8 cellular contexts compared by ENCODE assay signal in genomic region chr20:36773123-36773547, GRCh38. TPM values are rescaled to one million over a fixed set of nuclear protein-coding genes. Genes with fewer than 3 reads are reported as not detected.
A peak's percentile ranks its signal among the peaks of the same experiment; 100 is the strongest.
DNase-seq lines count a peak whose midpoint lies in the region; ATAC-seq, FAIRE-seq and TF ChIP-seq lines count a peak whose summit lies in the region.

No MANE protein-coding gene starts in this region.

- TF ChIP-seq RAD21 in HepG2 (CRISPR knock-in tag; IDR thresholded peaks at IDR 0.05) = no peak

- no peak overlapping the region for H2AFZ ChIP-seq in HepG2 (ENCODE audit: low read length)

- TF ChIP-seq CTCF in GM12865 (IDR thresholded peaks at IDR 0.05; ENCODE audit: insufficient read depth, low read depth, low read length, missing control alignments) (no peak), HepG2 (CRISPR knock-in tag; IDR thresholded peaks at IDR 0.05) (0 out of 2 replicates have a peak, but pooled peaks have one; percentile 9), upper lobe of right lung (IDR thresholded peaks at IDR 0.05) (no peak)

- no peak for TF ChIP-seq POLR2A in HepG2 (IDR thresholded peaks at IDR 0.05; ENCODE audit: insufficient read depth in 1 of 2, low read depth in 2 of 2, low read length in 2 of 2)

- peak overlapping the region; percentile 99 for H3K9ac ChIP-seq in HepG2 (ENCODE audit: insufficient read depth, low read depth, low read length)

- POLR2A ChIA-PET in HepG2 (lab: Yijun Ruan, JAX) = interaction anchor here (0.6 to 1.6 kb wide), 23 partner anchors 9 to 316 kb away, joined by 3 to 14 read pairs (median 4); partner anchors contain the start of genes NDRG3, RAB5IF, TGIF2 and TLDC2

- BruUV-seq in HepG2 (replicated peaks; lab: Mats Ljungman, UMichigan) = TSS peak; percentile 78

- no peaks in the 10 kb centered on the region; a peak in 1 of 5 replicates for H3K27me3 ChIP-seq in HepG2 (ENCODE audit: control insufficient read depth in 1 of 2, insufficient read depth in 2 of 2, low read length in 2 of 2)
- no peaks in the 10 kb centered on the region for H3K27me3 ChIP-seq in upper lobe of right lung

- FAIRE-seq in HepG2 (lab: Jason Lieb, UNC) = no peak

- peaks cover 10% of the 10 kb centered on the region for H3K79me2 ChIP-seq in HepG2 (ENCODE audit: insufficient read depth, low read length)

- H3K36me3 ChIP-seq in HepG2 (replicated peaks in 1 of 2; ENCODE audit: control insufficient read depth in 1 of 2, insufficient read depth in 2 of 2, low read length in 2 of 2) = peaks cover 2 to 9% of the 10 kb centered on the region in 2 experiments; a peak in 4 of 5 replicates
- no peaks in the 10 kb centered on the region for H3K36me3 ChIP-seq in upper lobe of right lung

- 2% methylated on average over 18 of the region's 19 CpGs for WGBS in HepG2 (ENCODE audit: low lambda C conversion rate)

- H3K4me2 ChIP-seq in HepG2 (ENCODE audit: low read depth, low read length) = peak overlapping the region; percentile 100

- DNase-seq in GM12865 (ENCODE audit: low read depth) = no peak
- DNase-seq in HepG2 (ENCODE audit: low spot score) = no peak
- DNase-seq in upper lobe of right lung = no peak
- no peak for DNase-seq in NCI-H1417 treated with DMSO at 0.1 percent for 48 hours (lab: John Stamatoyannopoulos, UW)
- no peak for DNase-seq in medulla oblongata (ENCODE audit: extremely low spot score)
- no peak for DNase-seq in KBM-7

- intact Hi-C loops in HepG2 (cut with micrococcal nuclease; ENCODE audit: unreplicated experiment) = no loop called here
- intact Hi-C loops in upper lobe of right lung (cut with DNase I) = no loop called here

- in situ Hi-C loops in HepG2 (cut with HindIII; ENCODE audit: extremely low pct_ligation_motif_present, low pct_unique_long_range_greater_than_20kb) (no loop called here), KBM-7 (cut with MboI; ENCODE audit: low pct_unique_long_range_greater_than_20kb, low sequenced_read_pairs) (no loop called here)

- peaks cover 36% of the 10 kb centered on the region for H3K4me1 ChIP-seq in HepG2 (ENCODE audit: insufficient read depth, low read length)
- peaks cover 9% of the 10 kb centered on the region for H3K4me1 ChIP-seq in upper lobe of right lung

- H3K9me3 ChIP-seq in HepG2 (ENCODE audit: low read length) = no peaks in the 10 kb centered on the region
- no peaks in the 10 kb centered on the region for H3K9me3 ChIP-seq in upper lobe of right lung

- TF ChIP-seq EP300 in HepG2 (IDR thresholded peaks at IDR 0.05; ENCODE audit: low read depth in 2 of 2, low read length in 2 of 2) (no peak), HepG2 (CRISPR knock-in tag; IDR thresholded peaks at IDR 0.05; ENCODE audit: borderline replicate concordance) (no peak)

- H3K4me3 ChIP-seq in GM12865 (ENCODE audit: low read depth, low read length) (peak overlapping the region; percentile 91), HepG2 (replicated peaks in 1 of 3; ENCODE audit: insufficient read depth in 1 of 3, low read depth in 2 of 3, low read length in 3 of 3) (peak overlapping the region; percentile 67 to 99 (median 92)), upper lobe of right lung (peak overlapping the region; percentile 81)

- ATAC-seq in HG03175 (IDR thresholded peaks at IDR 0.05; ENCODE audit: unreplicated experiment) = peak; percentile 12
- ATAC-seq in HepG2 = peak; percentile 15
- no peak for ATAC-seq in upper lobe of right lung

- H4K20me1 ChIP-seq in HepG2 (ENCODE audit: insufficient read depth, low read length) = no peaks in the 10 kb centered on the region

- CTCF ChIA-PET in HepG2 (lab: Yijun Ruan, JAX; ENCODE audit: low intra/inter-chr PET ratio, low total read pairs) = no interaction called here

- H3K27ac ChIP-seq in angular gyrus (ENCODE audit: low read depth, low read length) = peak overlapping the region; percentile 27
- H3K27ac ChIP-seq in HepG2 (ENCODE audit: extremely low read length, insufficient read depth, low read length) = peak overlapping the region; percentile 94
- H3K27ac ChIP-seq in upper lobe of right lung = peak overlapping the region; percentile 98

TF ChIP-seq in HepG2, 621 proteins besides CTCF, POLR2A, EP300 and RAD21 (continues in another document):
- TF ChIP-seq ZNF136 (CRISPR knock-in tag; IDR thresholded peaks at IDR 0.05; ENCODE audit: low read depth) (0 out of 2 replicates have a peak, but pooled peaks have one; percentile 30), ZNF839 (CRISPR knock-in tag; IDR thresholded peaks at IDR 0.05; ENCODE audit: borderline replicate concordance) (no peak), CC2D1A (CRISPR knock-in tag; IDR thresholded peaks at IDR 0.05) (no peak; the same call in 1 of the 2 replicates), ZNF296 (CRISPR knock-in tag; conservative IDR thresholded peaks at IDR 0.05) (0 out of 2 replicates have a peak, but pooled peaks have one; percentile 22), NFATC3 (CRISPR knock-in tag; IDR thresholded peaks at IDR 0.05) (peak; percentile 77), GABPB1 (CRISPR knock-in tag; IDR thresholded peaks at IDR 0.05) (no peak), ZNF432 (CRISPR knock-in tag; IDR thresholded peaks at IDR 0.05; ENCODE audit: borderline replicate concordance) (no peak), THAP8 (CRISPR knock-in tag; IDR thresholded peaks at IDR 0.05; ENCODE audit: borderline replicate concordance) (0 out of 2 replicates have a peak, but pooled peaks have one; percentile 68), ZNF570 (CRISPR knock-in tag; IDR thresholded peaks at IDR 0.05; ENCODE audit: borderline replicate concordance) (0 out of 2 replicates have a peak, but pooled peaks have one; percentile 57), NFRKB (IDR thresholded peaks at IDR 0.05) (no peak), TCF12 (IDR thresholded peaks at IDR 0.05) (no peak), TCF12 (CRISPR knock-in tag; IDR thresholded peaks at IDR 0.05) (peak; percentile 58; the same call in 1 of the 2 replicates), IKZF4 (CRISPR knock-in tag; IDR thresholded peaks at IDR 0.05; ENCODE audit: borderline replicate concordance, low read depth, not compliant biosample characterization) (peak; percentile 34)

RNA-seq across cellular contexts. Expression of gene DSN1, which starts 0.4 kb away (rescaled TPM):
- 53.7 and 82.4 TPM in 2 replicates for total RNA-seq in HepG2 (2016; rRNA removed; fragmentation: Illumina TruSeq; extraction: Trizol)
- total RNA-seq in HepG2 (2016; cell fraction: cytosol; rRNA removed; fragmentation: Illumina TruSeq; extraction: Trizol; ENCODE audit: low read depth) = 10.7 and 11.7 TPM in 2 replicates
- 57.1 and 88.9 TPM in 2 replicates for total RNA-seq in HepG2 (2016; cell fraction: insoluble cytoplasmic fraction; rRNA removed; fragmentation: Illumina TruSeq; extraction: Trizol)
- total RNA-seq in HepG2 (2016; cell fraction: membrane; rRNA removed; fragmentation: Illumina TruSeq; extraction: Trizol) = 25.4 and 26.8 TPM in 2 replicates
- total RNA-seq in HepG2 (2016; cell fraction: nucleus; rRNA removed; fragmentation: Illumina TruSeq; extraction: Trizol) = 26.9 and 33.4 TPM in 2 replicates
- 10.5 and 18.7 TPM in 2 replicates for polyA plus RNA-seq in HepG2 (2011; rRNA removed)
- 9.6 and 10.1 TPM in 2 replicates for polyA plus RNA-seq in HepG2 (2011; cell fraction: cytosol; rRNA removed)
- 8.8 and 10.9 TPM in 2 replicates for polyA plus RNA-seq in HepG2 (2011; cell fraction: nucleus; rRNA removed)
- 8.0 and 18.3 TPM in 2 replicates for polyA plus RNA-seq in HepG2 (2012)
- 4.4 and 5.3 TPM in 2 replicates for polyA plus RNA-seq in HepG2 (2016; cell fraction: cytosol; fragmentation: Illumina TruSeq; extraction: Trizol; ENCODE audit: low read depth)
- polyA plus RNA-seq in HepG2 (2016; cell fraction: insoluble cytoplasmic fraction; fragmentation: Illumina TruSeq; extraction: Trizol; ENCODE audit: low read depth) = 61.2 and 64.9 TPM in 2 replicates
- polyA plus RNA-seq in HepG2 (2016; cell fraction: membrane; fragmentation: Illumina TruSeq; extraction: Trizol; ENCODE audit: low read depth) = 9.5 and 10.6 TPM in 2 replicates
- 65.4 and 71.7 TPM in 2 replicates for polyA plus RNA-seq in HepG2 (2016; cell fraction: nucleus; fragmentation: Illumina TruSeq; extraction: Trizol; ENCODE audit: insufficient read depth, low read depth)
- polyA minus RNA-seq in HepG2 (2011; rRNA and poly(A)+ RNA removed; ENCODE audit: low replicate concordance) = 6.5 and 15.7 TPM in 2 replicates
- polyA minus RNA-seq in HepG2 (2011; cell fraction: cytosol; rRNA and poly(A)+ RNA removed) = 6.1 and 9.5 TPM in 2 replicates
- 10.8 and 15.7 TPM in 2 replicates for polyA minus RNA-seq in HepG2 (2011; cell fraction: nucleus; rRNA and poly(A)+ RNA removed)
- total RNA-seq in upper lobe of right lung = 7.5 TPM

RNA-seq across cellular contexts. Expression of gene NDRG3, which starts 27.2 kb away (rescaled TPM):
- total RNA-seq in HepG2 (2016; rRNA removed; fragmentation: Illumina TruSeq; extraction: Trizol) = 36.0 and 43.3 TPM in 2 replicates
- total RNA-seq in HepG2 (2016; cell fraction: cytosol; rRNA removed; fragmentation: Illumina TruSeq; extraction: Trizol; ENCODE audit: low read depth) = 9.0 and 9.2 TPM in 2 replicates
- total RNA-seq in HepG2 (2016; cell fraction: insoluble cytoplasmic fraction; rRNA removed; fragmentation: Illumina TruSeq; extraction: Trizol) = 32.4 and 40.5 TPM in 2 replicates
- total RNA-seq in HepG2 (2016; cell fraction: membrane; rRNA removed; fragmentation: Illumina TruSeq; extraction: Trizol) = 19.9 and 20.6 TPM in 2 replicates
- total RNA-seq in HepG2 (2016; cell fraction: nucleus; rRNA removed; fragmentation: Illumina TruSeq; extraction: Trizol) = 19.9 and 21.0 TPM in 2 replicates
- 34.7 and 40.5 TPM in 2 replicates for polyA plus RNA-seq in HepG2 (2011; rRNA removed)
- 22.4 and 29.5 TPM in 2 replicates for polyA plus RNA-seq in HepG2 (2011; cell fraction: cytosol; rRNA removed)
- 23.6 and 25.0 TPM in 2 replicates for polyA plus RNA-seq in HepG2 (2011; cell fraction: nucleus; rRNA removed)
- 22.6 and 26.8 TPM in 2 replicates for polyA plus RNA-seq in HepG2 (2012)
- polyA plus RNA-seq in HepG2 (2016; cell fraction: cytosol; fragmentation: Illumina TruSeq; extraction: Trizol; ENCODE audit: low read depth) = 8.7 and 8.9 TPM in 2 replicates
- polyA plus RNA-seq in HepG2 (2016; cell fraction: insoluble cytoplasmic fraction; fragmentation: Illumina TruSeq; extraction: Trizol; ENCODE audit: low read depth) = 48.1 and 49.0 TPM in 2 replicates
- polyA plus RNA-seq in HepG2 (2016; cell fraction: membrane; fragmentation: Illumina TruSeq; extraction: Trizol; ENCODE audit: low read depth) = 17.2 and 18.2 TPM in 2 replicates
- 38.9 and 42.1 TPM in 2 replicates for polyA plus RNA-seq in HepG2 (2016; cell fraction: nucleus; fragmentation: Illumina TruSeq; extraction: Trizol; ENCODE audit: insufficient read depth, low read depth)
- polyA minus RNA-seq in HepG2 (2011; rRNA and poly(A)+ RNA removed; ENCODE audit: low replicate concordance) = 44.9 and 55.2 TPM in 2 replicates
- 25.7 and 31.2 TPM in 2 replicates for polyA minus RNA-seq in HepG2 (2011; cell fraction: cytosol; rRNA and poly(A)+ RNA removed)
- 16.4 and 19.6 TPM in 2 replicates for polyA minus RNA-seq in HepG2 (2011; cell fraction: nucleus; rRNA and poly(A)+ RNA removed)
- total RNA-seq in upper lobe of right lung = 30.3 TPM

Comparison
In these comparisons a context has a peak if more than half of its experiments do, and no peak if none do; other contexts are left out.
1. H3K27ac ChIP-seq: peak in every context shown above with its lines; median percentile 98 in upper lobe of right lung; 94 in HepG2; 27 in angular gyrus.